ENCODE assay signal across 9 cellular contexts in the genomic region with DNA sequence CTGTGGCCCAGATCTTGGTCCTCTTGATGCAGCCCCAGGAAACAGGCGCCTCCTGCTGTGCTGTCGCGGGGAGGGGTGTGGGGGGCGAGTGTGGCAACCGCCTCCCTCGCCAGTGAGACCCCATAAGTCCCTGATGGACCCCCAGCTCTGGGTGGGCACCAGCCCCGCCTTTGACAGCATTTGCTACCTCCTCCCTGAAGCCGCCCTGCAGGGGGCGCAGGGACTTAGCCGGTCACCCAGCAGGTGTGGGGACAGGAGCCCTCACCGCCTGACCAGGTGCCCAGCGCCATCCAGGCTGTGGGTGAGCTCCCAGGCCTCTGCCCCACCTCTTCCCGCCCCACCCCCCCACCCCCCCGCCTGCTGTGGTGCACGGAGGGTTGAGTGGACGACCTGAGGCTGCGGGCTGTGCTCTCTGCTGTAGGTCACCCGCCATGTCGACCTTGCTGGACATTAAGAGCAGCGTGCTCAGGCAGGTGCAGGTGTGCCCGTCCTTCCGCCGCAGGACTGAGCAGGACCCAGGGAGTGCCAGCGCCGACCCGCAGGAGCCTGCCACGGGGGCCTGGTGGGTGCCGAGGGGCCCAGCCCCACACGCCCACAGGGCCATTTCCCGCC. TPM values are rescaled to one million over a fixed set of nuclear protein-coding genes. Genes with fewer than 3 reads are reported as not detected.
DNase-seq lines count a peak whose midpoint lies in the region; ATAC-seq and TF ChIP-seq lines count a peak whose summit lies in the region.
"Had no signal": no experiment of that assay in that cellular context is flagged by ENCODE, and none has a peak within 500 bp of the region (broad histone marks: within the 10 kb centered on the region; RNA-seq: fewer than 3 reads in every experiment).

No MANE protein-coding gene starts in this region.

- H3K9me2 ChIP-seq in MM.1S (replicated peaks; ENCODE audit: insufficient read depth, low read length), result no peaks in the 10 kb centered on the region

- H3K27me3 ChIP-seq in MM.1S (replicated peaks; ENCODE audit: insufficient read depth, low read length) (peaks cover 53% of the 10 kb centered on the region), psoas muscle (ENCODE audit: insufficient read depth in 3 of 3, low read length in 2 of 3) (peaks cover 0 to 19% (median 14%) of the 10 kb centered on the region in 3 donors)

- no peak for ATAC-seq in psoas muscle
- no peak for ATAC-seq in GM18909 (IDR thresholded peaks at IDR 0.05; ENCODE audit: poor library complexity, unreplicated experiment)
- ATAC-seq in HG03159 (IDR thresholded peaks at IDR 0.05; ENCODE audit: unreplicated experiment), result no peak

- no peaks in the 10 kb centered on the region for H3F3A ChIP-seq in MM.1S (ENCODE audit: insufficient read depth, low read length)

- 52 to 64% (median 53%) methylated on average over 24 to 30 of the region's 30 CpGs for WGBS in psoas muscle, 3 donors

- H2AFZ ChIP-seq in MM.1S (ENCODE audit: low read length), result no peak overlapping the region

- H3K4me3 ChIP-seq in MM.1S (ENCODE audit: low read length), result no peak overlapping the region
- H3K4me3 ChIP-seq in choroid plexus epithelial cell (ENCODE audit: low read depth, low read length), result no peak overlapping the region
- no peak overlapping the region for H3K4me3 ChIP-seq in psoas muscle

- intact Hi-C loops in psoas muscle (cut with DNase I), result no loop called here

- no peak overlapping the region for H3K9ac ChIP-seq in MM.1S (ENCODE audit: low read length)

- H3K36me3 ChIP-seq in MM.1S (replicated peaks; ENCODE audit: insufficient read depth, low read length), result no peaks in the 10 kb centered on the region
- H3K36me3 ChIP-seq in psoas muscle (ENCODE audit: insufficient read depth in 1 of 2, low read depth in 1 of 2), result no peaks in the 10 kb centered on the region

- DNase-seq in NCI-H2227 (lab: John Stamatoyannopoulos, UW; ENCODE audit: unreplicated experiment) (peak; percentile 40), NCI-H2227 treated with DMSO at 0.1 percent for 48 hours (lab: John Stamatoyannopoulos, UW) (no peak), MM.1S (no peak), choroid plexus epithelial cell (ENCODE audit: low read depth) (no peak), psoas muscle (no peak), NCI-H510A (lab: John Stamatoyannopoulos, UW) (no peak)
- DNase-seq: CD4-positive, CD25-positive, alpha-beta regulatory T cell had no signal

- H3K4me1 ChIP-seq in MM.1S (ENCODE audit: low read length), result peaks cover 7% of the 10 kb centered on the region
- H3K4me1 ChIP-seq in psoas muscle, result peaks cover under 1% of the 10 kb centered on the region

- no peak overlapping the region for H3K4me2 ChIP-seq in MM.1S (ENCODE audit: low read depth, low read length)

- no peaks in the 10 kb centered on the region for H4K20me1 ChIP-seq in MM.1S (ENCODE audit: insufficient read depth, low read length)

- no peak overlapping the region for H3K27ac ChIP-seq in MM.1S (ENCODE audit: low read length)
- H3K27ac ChIP-seq in psoas muscle, result no peak overlapping the region

- TF ChIP-seq CTCF in MM.1S (IDR thresholded peaks at IDR 0.05; ENCODE audit: low read length) (peak; percentile 35), choroid plexus epithelial cell (conservative IDR thresholded peaks at IDR 0.05; ENCODE audit: low read depth, low read length) (peak; percentile 40), psoas muscle (IDR thresholded peaks at IDR 0.05) (peak; percentile 28)

- H3K9me3 ChIP-seq in MM.1S (replicated peaks; ENCODE audit: insufficient read depth, low read length), result no peaks in the 10 kb centered on the region
- H3K9me3 ChIP-seq in psoas muscle, result no peaks in the 10 kb centered on the region

- no peaks in the 10 kb centered on the region for H3K79me2 ChIP-seq in MM.1S (ENCODE audit: low read length)

RNA-seq across cellular contexts. Expression of gene BAIAP3, which starts 4.8 kb away (rescaled TPM):
- 1 to 10 TPM in 3 of 4 donors, under 1 TPM in 1; 0.38 to 3.5 (median 1.9) TPM for total RNA-seq in psoas muscle
- polyA plus RNA-seq in psoas muscle, result 1 to 10 TPM in 1 of 3 donors, under 1 TPM in 2; 0.62 to 1.1 (median 0.79) TPM

RNA-seq across cellular contexts. Expression of gene TSR3, which starts 13.5 kb away (rescaled TPM):
- total RNA-seq in psoas muscle, result 10 to 100 TPM; 40.0 to 55.3 (median 43.2) TPM
- 100 to 1,000 TPM in 2 of 3 donors, 10 to 100 TPM in 1; 55.1 to 109 (median 107) TPM for polyA plus RNA-seq in psoas muscle

RNA-seq across cellular contexts. Expression of gene GNPTG, which starts 13.5 kb away (rescaled TPM):
- total RNA-seq in psoas muscle, result 10 to 100 TPM; 27.9 to 36.6 (median 32.5) TPM
- 10 to 100 TPM; 29.5 to 31.2 (median 30.7) TPM for polyA plus RNA-seq in psoas muscle

RNA-seq across cellular contexts. Expression of gene UBE2I, which starts 28.8 kb away (rescaled TPM):
- 10 to 100 TPM; 46.2 to 71.7 (median 56.0) TPM for total RNA-seq in psoas muscle
- 100 to 1,000 TPM in 1 of 3 donors, 10 to 100 TPM in 2; 49.8 to 101 (median 55.6) TPM for polyA plus RNA-seq in psoas muscle
